Comparison of ENCODE assay signal across 18 cellular contexts in genomic region chr7:3336042-3336665, GRCh38.
"Had no signal": no experiment of that assay in that cellular context is flagged by ENCODE, and none has a peak within 500 bp of the region (broad histone marks: within the 10 kb centered on the region; RNA-seq: fewer than 3 reads in every experiment).

No MANE protein-coding gene starts in this region.

- H3K27me3 ChIP-seq: ascending aorta, left lung had no signal

- H3K27ac ChIP-seq: ascending aorta, coronary artery, heart right ventricle, left lung, suprapubic skin, upper lobe of right lung, WERI-Rb-1 had no signal

- H3K4me3 ChIP-seq: ascending aorta, coronary artery, heart right ventricle, left lung, suprapubic skin, upper lobe of right lung had no signal

- H3K4me1 ChIP-seq: ascending aorta, heart right ventricle, left lung, suprapubic skin, upper lobe of right lung had no signal

- H3K9me3 ChIP-seq: ascending aorta, heart right ventricle, left lung, suprapubic skin, upper lobe of right lung had no signal

- DNase-seq: activated CD4-positive, alpha-beta T cell treated with anti-CD3 and anti-CD28 coated beads for 4 hours; activated CD8-positive, alpha-beta memory T cell treated with anti-CD3 and anti-CD28 coated beads, Interleukin-2, amount 50 U/mL, for 48 hours; activated CD8-positive, alpha-beta T cell treated with anti-CD3 and anti-CD28 coated beads, Interleukin-2, amount 10 ng/mL, durations not matched to agents 7 days and 5 days; activated naive CD4-positive, alpha-beta T cell; caudate nucleus; effector CD4-positive, alpha-beta T cell; foreskin melanocyte; heart right ventricle; islet precursor cell; stimulated activated CD4-positive, alpha-beta T cell treated with anti-CD3 and anti-CD28 coated beads, Interleukin-12 subunit alpha, Interleukin-12 subunit beta, amount 100 ng/mL, for 4 hours; stimulated activated CD8-positive, alpha-beta memory T cell treated with anti-CD3 and anti-CD28 coated beads, Interleukin-4, amount 100 ng/mL, for 48 hours; stimulated activated naive CD8-positive, alpha-beta T cell treated with anti-CD3 and anti-CD28 coated beads, Interleukin-15, Interleukin-2, amounts not matched to agents 100 U/mL and 50 U/mL, for 24 hours; upper lobe of right lung; WERI-Rb-1 had no signal

- H3K36me3 ChIP-seq: ascending aorta, heart right ventricle, left lung, suprapubic skin, upper lobe of right lung, WERI-Rb-1 had no signal
